22 cellular contexts compared by ENCODE assay signal in genomic region chr9:3969846-3970245, GRCh38.
DNase-seq lines count a peak whose midpoint lies in the region; ATAC-seq, FAIRE-seq and TF ChIP-seq lines count a peak whose summit lies in the region.
"Had no signal": no experiment of that assay in that cellular context is flagged by ENCODE, and none has a peak within 500 bp of the region (broad histone marks: within the 10 kb centered on the region; RNA-seq: fewer than 3 reads in every experiment).

No MANE protein-coding gene starts in this region.

- H3K9me3 ChIP-seq in naive thymus-derived CD4-positive, alpha-beta T cell (ENCODE audit: control insufficient read depth in 2 of 3, low read length in 3 of 3) = no peaks in the 10 kb centered on the region

- H3K4me1 Mint-ChIP-seq in activated T-cell treated with anti-CD3 and anti-CD28 coated beads, Interleukin-2, amount 50 U/mL, for 24 hours (ENCODE audit: low read depth) = peaks cover 13% of the 10 kb centered on the region
- H3K4me1 Mint-ChIP-seq in naive thymus-derived CD4-positive, alpha-beta T cell = peaks cover 0 to 2% (median 0%) of the 10 kb centered on the region in 7 donors

- intact Hi-C loops in naive thymus-derived CD4-positive, alpha-beta T cell (cut with micrococcal nuclease) = no loop called here

- no peaks in the 10 kb centered on the region for H3K27me3 ChIP-seq in bronchial epithelial cell (ENCODE audit: control insufficient read depth, insufficient read depth, low read length)
- H3K27me3 ChIP-seq in naive thymus-derived CD4-positive, alpha-beta T cell (ENCODE audit: control insufficient read depth in 2 of 2, insufficient read depth in 2 of 2, low read length in 2 of 2) = no peaks in the 10 kb centered on the region
- H3K27me3 ChIP-seq: BLaER1 treated with 17β-estradiol and CSF1 and Interleukin-3, amounts not matched to agents 10 nM and 100 nM had no signal

- no peak for FAIRE-seq in bronchial epithelial cell (lab: Jason Lieb, UNC)

- no peak for ATAC-seq in HG03354 (IDR thresholded peaks at IDR 0.05; ENCODE audit: poor library complexity, severe bottlenecking, unreplicated experiment)
- ATAC-seq in HG03159 (IDR thresholded peaks at IDR 0.05; ENCODE audit: unreplicated experiment) = no peak
- ATAC-seq in naive thymus-derived CD4-positive, alpha-beta T cell = no peak
- ATAC-seq: CD8-positive, alpha-beta T cell; Panc1; SK-N-SH treated with all-trans-retinoic acid at 6 μM for 48 hours had no signal

- H3K36me3 Mint-ChIP-seq in activated T-cell treated with anti-CD3 and anti-CD28 coated beads, Interleukin-2, amount 50 U/mL, for 24 hours (ENCODE audit: low read depth) = no peaks in the 10 kb centered on the region
- H3K36me3 Mint-ChIP-seq in naive thymus-derived CD4-positive, alpha-beta T cell = peaks cover 0 to 3% (median 0%) of the 10 kb centered on the region in 5 donors
- H3K36me3 Mint-ChIP-seq: CD8-positive, alpha-beta T cell had no signal

- H3K27me3 Mint-ChIP-seq in activated T-cell treated with anti-CD3 and anti-CD28 coated beads, Interleukin-2, amount 50 U/mL, for 24 hours = peaks cover 4% of the 10 kb centered on the region
- peaks cover 0 to 18% (median 0%) of the 10 kb centered on the region in 5 donors for H3K27me3 Mint-ChIP-seq in naive thymus-derived CD4-positive, alpha-beta T cell

- H3K27ac ChIP-seq in naive thymus-derived CD4-positive, alpha-beta T cell (ENCODE audit: low read depth, low read length) = no peak overlapping the region
- H3K27ac ChIP-seq: BLaER1 treated with 17β-estradiol and CSF1 and Interleukin-3, amounts not matched to agents 10 nM and 100 nM; HL-60 had no signal

- H3K4me3 Mint-ChIP-seq in activated T-cell treated with anti-CD3 and anti-CD28 coated beads, Interleukin-2, amount 50 U/mL, for 24 hours = no peak overlapping the region
- no peak overlapping the region for H3K4me3 Mint-ChIP-seq in naive thymus-derived CD4-positive, alpha-beta T cell
- H3K4me3 Mint-ChIP-seq: CD8-positive, alpha-beta T cell had no signal

- CTCF ChIA-PET in naive thymus-derived CD4-positive, alpha-beta T cell (lab: Charles Lee) = no interaction called here

- no peak for TF ChIP-seq CTCF in bronchial epithelial cell (IDR thresholded peaks at IDR 0.05; ENCODE audit: insufficient read depth, low read length, severe bottlenecking)

- H3K27ac Mint-ChIP-seq in activated T-cell treated with anti-CD3 and anti-CD28 coated beads, Interleukin-2, amount 50 U/mL, for 24 hours = peak overlapping the region; percentile 26
- no peak overlapping the region for H3K27ac Mint-ChIP-seq in naive thymus-derived CD4-positive, alpha-beta T cell
- H3K27ac Mint-ChIP-seq: CD8-positive, alpha-beta T cell had no signal

- no peak overlapping the region for H3K4me3 ChIP-seq in bronchial epithelial cell (ENCODE audit: low read depth, low read length)
- H3K4me3 ChIP-seq in naive thymus-derived CD4-positive, alpha-beta T cell (ENCODE audit: low read length) = no peak overlapping the region
- H3K4me3 ChIP-seq: BLaER1 treated with 17β-estradiol and CSF1 and Interleukin-3, amounts not matched to agents 10 nM and 100 nM had no signal

- POLR2A ChIA-PET in naive thymus-derived CD4-positive, alpha-beta T cell (lab: Charles Lee) = no interaction called here

- no peaks in the 10 kb centered on the region for H3K4me1 ChIP-seq in naive thymus-derived CD4-positive, alpha-beta T cell (ENCODE audit: control insufficient read depth in 2 of 2, insufficient read depth in 2 of 2, low read length in 2 of 2)

- DNase-seq in activated T-cell treated with anti-CD3 and anti-CD28 coated beads, Interleukin-2, amount 50 U/mL, for 24 hours = no peak
- no peak for DNase-seq in activated T-cell treated with anti-CD3 and anti-CD28 coated beads, Interleukin-2, amount 50 U/mL, for 48 hours
- peak; percentile 27 for DNase-seq in NCI-H1048 (lab: John Stamatoyannopoulos, UW)
- DNase-seq in bronchial epithelial cell (ENCODE audit: low read depth) = peak; percentile 32
- no peak for DNase-seq in COLO829 (ENCODE audit: low spot score)
- no peak for DNase-seq in naive thymus-derived CD4-positive, alpha-beta T cell
- DNase-seq: 8988T; CD8-positive, alpha-beta T cell; H7; KG1; MV-4-11; NCI-H1694 treated with DMSO at 0.1 percent for 48 hours; NCI-H2081 treated with DMSO at 0.1 percent for 48 hours; NCI-H2171 treated with DMSO at 0.1 percent for 48 hours; NCI-H446; NCI-H526 treated with DMSO at 0.1 percent for 48 hours had no signal

- no peaks in the 10 kb centered on the region for H3K36me3 ChIP-seq in bronchial epithelial cell (ENCODE audit: control insufficient read depth, insufficient read depth, low read length)
- no peaks in the 10 kb centered on the region for H3K36me3 ChIP-seq in naive thymus-derived CD4-positive, alpha-beta T cell (ENCODE audit: control insufficient read depth in 2 of 3, insufficient read depth in 3 of 3, low read length in 3 of 3)
- H3K36me3 ChIP-seq: BLaER1 treated with 17β-estradiol and CSF1 and Interleukin-3, amounts not matched to agents 10 nM and 100 nM had no signal

- H3K9me3 Mint-ChIP-seq in activated T-cell treated with anti-CD3 and anti-CD28 coated beads, Interleukin-2, amount 50 U/mL, for 24 hours = no peaks in the 10 kb centered on the region
- H3K9me3 Mint-ChIP-seq in naive thymus-derived CD4-positive, alpha-beta T cell = no peaks in the 10 kb centered on the region
- H3K9me3 Mint-ChIP-seq: CD8-positive, alpha-beta T cell had no signal

Comparison
In these comparisons a context has a peak if more than half of its experiments do, and no peak if none do; other contexts are left out.
1. DNase-seq: peak in NCI-H1048 (single experiment) and bronchial epithelial cell (single experiment); none in activated T-cell treated with anti-CD3 and anti-CD28 coated beads, Interleukin-2, amount 50 U/mL, for 24 hours (single experiment), activated T-cell treated with anti-CD3 and anti-CD28 coated beads, Interleukin-2, amount 50 U/mL, for 48 hours (0 of 2), COLO829 (single experiment) and naive thymus-derived CD4-positive, alpha-beta T cell (0 of 9).